1 cellular context compared by ENCODE assay signal in the genomic region with DNA sequence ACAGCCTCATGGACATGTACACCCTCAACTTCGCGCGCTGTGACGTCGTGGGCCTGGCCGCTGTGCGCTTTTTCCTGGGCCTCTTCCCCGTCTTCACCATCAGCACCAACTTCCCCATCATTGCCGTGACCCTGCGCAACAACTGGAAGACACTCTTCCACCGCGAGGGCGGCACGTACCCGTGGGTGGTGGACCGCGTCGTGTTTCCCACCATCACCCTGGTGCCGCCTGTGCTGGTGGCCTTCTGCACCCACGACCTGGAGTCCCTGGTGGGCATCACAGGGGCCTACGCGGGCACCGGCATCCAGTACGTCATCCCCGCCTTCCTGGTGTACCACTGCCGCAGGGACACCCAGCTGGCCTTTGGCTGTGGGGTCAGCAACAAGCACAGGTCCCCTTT.
TF ChIP-seq lines count a peak whose summit lies in the region.

No MANE protein-coding gene starts in this region.

TF ChIP-seq in IMR-90, 13 proteins besides CTCF, POLR2A, EP300 and RAD21:
- TF ChIP-seq SMC3 (IDR thresholded peaks at IDR 0.05; ENCODE audit: low read depth, low read length) (no peak), BHLHE40 (IDR thresholded peaks at IDR 0.05; ENCODE audit: low read depth, low read length) (no peak), RCOR1 (IDR thresholded peaks at IDR 0.05; ENCODE audit: insufficient replicate concordance, low read length) (no peak), CHD1 (IDR thresholded peaks at IDR 0.05; ENCODE audit: low read depth, low read length) (no peak), CEBPB (IDR thresholded peaks at IDR 0.05; ENCODE audit: low read depth, low read length) (no peak), MXI1 (IDR thresholded peaks at IDR 0.05; ENCODE audit: borderline replicate concordance, low read depth, low read length) (no peak), NFE2L2 (IDR thresholded peaks at IDR 0.05; ENCODE audit: low read depth, low read length) (no peak), RFX5 (IDR thresholded peaks at IDR 0.05; ENCODE audit: low read depth, low read length) (no peak), FOS (IDR thresholded peaks at IDR 0.05; ENCODE audit: low read depth, low read length) (no peak), MAZ (IDR thresholded peaks at IDR 0.05; ENCODE audit: borderline replicate concordance, low read depth, low read length) (no peak), MAFK (IDR thresholded peaks at IDR 0.05; ENCODE audit: low read depth, low read length) (no peak)
- TF ChIP-seq, protein P1, sequence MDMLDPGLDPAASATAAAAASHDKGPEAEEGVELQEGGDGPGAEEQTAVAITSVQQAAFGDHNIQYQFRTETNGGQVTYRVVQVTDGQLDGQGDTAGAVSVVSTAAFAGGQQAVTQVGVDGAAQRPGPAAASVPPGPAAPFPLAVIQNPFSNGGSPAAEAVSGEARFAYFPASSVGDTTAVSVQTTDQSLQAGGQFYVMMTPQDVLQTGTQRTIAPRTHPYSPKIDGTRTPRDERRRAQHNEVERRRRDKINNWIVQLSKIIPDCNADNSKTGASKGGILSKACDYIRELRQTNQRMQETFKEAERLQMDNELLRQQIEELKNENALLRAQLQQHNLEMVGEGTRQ (IDR thresholded peaks at IDR 0.05; ENCODE audit: low read depth, low read length): no peak
- TF ChIP-seq, protein P2, sequence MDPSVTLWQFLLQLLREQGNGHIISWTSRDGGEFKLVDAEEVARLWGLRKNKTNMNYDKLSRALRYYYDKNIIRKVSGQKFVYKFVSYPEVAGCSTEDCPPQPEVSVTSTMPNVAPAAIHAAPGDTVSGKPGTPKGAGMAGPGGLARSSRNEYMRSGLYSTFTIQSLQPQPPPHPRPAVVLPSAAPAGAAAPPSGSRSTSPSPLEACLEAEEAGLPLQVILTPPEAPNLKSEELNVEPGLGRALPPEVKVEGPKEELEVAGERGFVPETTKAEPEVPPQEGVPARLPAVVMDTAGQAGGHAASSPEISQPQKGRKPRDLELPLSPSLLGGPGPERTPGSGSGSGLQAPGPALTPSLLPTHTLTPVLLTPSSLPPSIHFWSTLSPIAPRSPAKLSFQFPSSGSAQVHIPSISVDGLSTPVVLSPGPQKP (IDR thresholded peaks at IDR 0.05; ENCODE audit: borderline replicate concordance, low read depth, low read length): no peak
